Comparison of ENCODE assay signal across 14 cellular contexts in genomic region chr13:76522083-76522755, GRCh38.
DNase-seq lines count a peak whose midpoint lies in the region; ATAC-seq, FAIRE-seq and TF ChIP-seq lines count a peak whose summit lies in the region.
"Had no signal": no experiment of that assay in that cellular context is flagged by ENCODE, and none has a peak within 500 bp of the region (broad histone marks: within the 10 kb centered on the region; RNA-seq: fewer than 3 reads in every experiment).

No MANE protein-coding gene starts in this region.

- no peaks in the 10 kb centered on the region for H4K20me1 ChIP-seq in astrocyte (ENCODE audit: insufficient read depth, low read length)

- no peak for ATAC-seq in stimulated activated naive CD8-positive, alpha-beta T cell treated with anti-CD3 and anti-CD28 coated beads, Interleukin-15, amount 100 ng/mL, for 72 hours
- no peak for ATAC-seq in activated T-helper 17 cell treated with anti-CD3 and anti-CD28 coated beads, Interleukin-2, amount 50 U/mL, for 72 hours (replicated peaks)
- ATAC-seq: heart right ventricle; stimulated activated naive CD8-positive, alpha-beta T cell treated with anti-CD3 and anti-CD28 coated beads, Interleukin-15, Interleukin-2, amounts not matched to agents 100 U/mL and 50 U/mL, for 24 hours had no signal

- H3K4me2 ChIP-seq in astrocyte (ENCODE audit: low read length), result no peak overlapping the region

- no peak overlapping the region for H3K27ac ChIP-seq in astrocyte (ENCODE audit: low read depth, low read length)
- H3K27ac ChIP-seq: heart right ventricle had no signal

- no peaks in the 10 kb centered on the region for H3K27me3 Mint-ChIP-seq in astrocyte (ENCODE audit: low read depth, unreplicated experiment)
- no peaks in the 10 kb centered on the region for H3K27me3 Mint-ChIP-seq in stimulated activated naive CD8-positive, alpha-beta T cell treated with anti-CD3 and anti-CD28 coated beads, Interleukin-15, amount 100 ng/mL, for 72 hours
- no peaks in the 10 kb centered on the region for H3K27me3 Mint-ChIP-seq in activated T-helper 17 cell treated with anti-CD3 and anti-CD28 coated beads, Interleukin-2, amount 50 U/mL, for 72 hours
- H3K27me3 Mint-ChIP-seq: activated naive CD4-positive, alpha-beta T cell treated with anti-CD3 and anti-CD28 coated beads, Interleukin-2, amount 50 U/mL, for 24 hours had no signal

- H3K4me1 Mint-ChIP-seq in astrocyte (ENCODE audit: low read depth, unreplicated experiment), result peaks cover 20% of the 10 kb centered on the region
- no peaks in the 10 kb centered on the region for H3K4me1 Mint-ChIP-seq in stimulated activated naive CD8-positive, alpha-beta T cell treated with anti-CD3 and anti-CD28 coated beads, Interleukin-15, amount 100 ng/mL, for 72 hours
- H3K4me1 Mint-ChIP-seq in activated T-helper 17 cell treated with anti-CD3 and anti-CD28 coated beads, Interleukin-2, amount 50 U/mL, for 72 hours, result no peaks in the 10 kb centered on the region
- H3K4me1 Mint-ChIP-seq: activated naive CD4-positive, alpha-beta T cell treated with anti-CD3 and anti-CD28 coated beads, Interleukin-2, amount 50 U/mL, for 24 hours; CD14-positive monocyte had no signal

- H3K79me2 ChIP-seq in astrocyte (ENCODE audit: insufficient read depth, low read length), result no peaks in the 10 kb centered on the region

- peak; percentile 82 for DNase-seq in DMS 273 treated with DMSO at 0.1 percent for 48 hours (lab: John Stamatoyannopoulos, UW)
- DNase-seq in LHCN-M2 (ENCODE audit: low read depth), result peak; percentile 24
- peak; percentile 18 for DNase-seq in astrocyte (ENCODE audit: low read depth)
- peak; percentile 84 for DNase-seq in islet precursor cell
- DNase-seq in HTR-8/SVneo (ENCODE audit: insufficient read length, low spot score), result no peak
- no peak for DNase-seq in GF-D8 (lab: John Stamatoyannopoulos, UW)
- no peak for DNase-seq in stimulated activated naive CD8-positive, alpha-beta T cell treated with anti-CD3 and anti-CD28 coated beads, Interleukin-15, amount 100 ng/mL, for 72 hours
- DNase-seq: activated CD4-positive, alpha-beta T cell treated with anti-CD3 and anti-CD28 coated beads, Interleukin-2, amount 50 U/mL, for 48 hours; heart right ventricle; stimulated activated naive CD8-positive, alpha-beta T cell treated with anti-CD3 and anti-CD28 coated beads, Interleukin-15, Interleukin-2, amounts not matched to agents 100 U/mL and 50 U/mL, for 24 hours; T-helper 2 cell had no signal

- H3K27me3 ChIP-seq in astrocyte (ENCODE audit: insufficient read depth, low read length), result no peaks in the 10 kb centered on the region
- H3K27me3 ChIP-seq: heart right ventricle had no signal

- H3K4me1 ChIP-seq in astrocyte (ENCODE audit: insufficient read depth, low read length), result peaks cover 3% of the 10 kb centered on the region

- no peaks in the 10 kb centered on the region for H3K36me3 ChIP-seq in astrocyte (ENCODE audit: insufficient read depth, low read length)
- H3K36me3 ChIP-seq: heart right ventricle had no signal

- H3K4me3 ChIP-seq in astrocyte (ENCODE audit: insufficient read depth, low read depth, low read length), result no peak overlapping the region
- H3K4me3 ChIP-seq: heart right ventricle had no signal

- H3K4me3 Mint-ChIP-seq in astrocyte (ENCODE audit: unreplicated experiment), result no peak overlapping the region
- no peak overlapping the region for H3K4me3 Mint-ChIP-seq in stimulated activated naive CD8-positive, alpha-beta T cell treated with anti-CD3 and anti-CD28 coated beads, Interleukin-15, amount 100 ng/mL, for 72 hours
- H3K4me3 Mint-ChIP-seq in activated T-helper 17 cell treated with anti-CD3 and anti-CD28 coated beads, Interleukin-2, amount 50 U/mL, for 72 hours, result no peak overlapping the region
- H3K4me3 Mint-ChIP-seq: activated naive CD4-positive, alpha-beta T cell treated with anti-CD3 and anti-CD28 coated beads, Interleukin-2, amount 50 U/mL, for 24 hours; CD14-positive monocyte had no signal

- H3K9me3 Mint-ChIP-seq in astrocyte (ENCODE audit: unreplicated experiment), result peaks cover 4% of the 10 kb centered on the region
- H3K9me3 Mint-ChIP-seq in stimulated activated naive CD8-positive, alpha-beta T cell treated with anti-CD3 and anti-CD28 coated beads, Interleukin-15, amount 100 ng/mL, for 72 hours, result no peaks in the 10 kb centered on the region
- no peaks in the 10 kb centered on the region for H3K9me3 Mint-ChIP-seq in activated T-helper 17 cell treated with anti-CD3 and anti-CD28 coated beads, Interleukin-2, amount 50 U/mL, for 72 hours
- H3K9me3 Mint-ChIP-seq: activated naive CD4-positive, alpha-beta T cell treated with anti-CD3 and anti-CD28 coated beads, Interleukin-2, amount 50 U/mL, for 24 hours had no signal

- peak overlapping the region; percentile 59 for H2AFZ ChIP-seq in astrocyte (ENCODE audit: low read depth, low read length)

- peak overlapping the region; percentile 83 for H3K27ac Mint-ChIP-seq in astrocyte (ENCODE audit: unreplicated experiment)
- H3K27ac Mint-ChIP-seq in stimulated activated naive CD8-positive, alpha-beta T cell treated with anti-CD3 and anti-CD28 coated beads, Interleukin-15, amount 100 ng/mL, for 72 hours, result peak overlapping the region in 1 of 2 donors; percentile 72
- H3K27ac Mint-ChIP-seq in activated T-helper 17 cell treated with anti-CD3 and anti-CD28 coated beads, Interleukin-2, amount 50 U/mL, for 72 hours, result no peak overlapping the region
- H3K27ac Mint-ChIP-seq: activated naive CD4-positive, alpha-beta T cell treated with anti-CD3 and anti-CD28 coated beads, Interleukin-2, amount 50 U/mL, for 24 hours had no signal

- H3K9me3 ChIP-seq in astrocyte (ENCODE audit: insufficient read depth, low read depth, low read length), result no peaks in the 10 kb centered on the region
- H3K9me3 ChIP-seq: heart right ventricle had no signal

- no peak overlapping the region for H3K9ac ChIP-seq in astrocyte (ENCODE audit: low read length)

- TF ChIP-seq CTCF in astrocyte (IDR thresholded peaks at IDR 0.05; ENCODE audit: insufficient read depth, low read depth, low read length), result no peak

- H3K36me3 Mint-ChIP-seq in astrocyte (ENCODE audit: low read depth, unreplicated experiment), result no peaks in the 10 kb centered on the region
- H3K36me3 Mint-ChIP-seq in activated T-helper 17 cell treated with anti-CD3 and anti-CD28 coated beads, Interleukin-2, amount 50 U/mL, for 72 hours (ENCODE audit: low read depth), result no peaks in the 10 kb centered on the region
- H3K36me3 Mint-ChIP-seq: activated naive CD4-positive, alpha-beta T cell treated with anti-CD3 and anti-CD28 coated beads, Interleukin-2, amount 50 U/mL, for 24 hours; CD14-positive monocyte had no signal

- no peak for FAIRE-seq in astrocyte (lab: Jason Lieb, UNC)
- FAIRE-seq in HTR-8/SVneo (lab: Jason Lieb, UNC), result no peak

Comparison
In these comparisons a context has a peak if more than half of its experiments do, and no peak if none do; other contexts are left out.
1. DNase-seq: peak in DMS 273 treated with DMSO at 0.1 percent for 48 hours (single experiment), LHCN-M2 (single experiment), astrocyte (single experiment) and islet precursor cell (single experiment); none in HTR-8/SVneo (single experiment), GF-D8 (single experiment) and stimulated activated naive CD8-positive, alpha-beta T cell treated with anti-CD3 and anti-CD28 coated beads, Interleukin-15, amount 100 ng/mL, for 72 hours (0 of 2).